In genomic region chr4:103264905-103265304, GRCh38 we compare ENCODE assay signal across 6 cellular contexts.
"Had no signal": no experiment of that assay in that cellular context is flagged by ENCODE, and none has a peak within 500 bp of the region (broad histone marks: within the 10 kb centered on the region; RNA-seq: fewer than 3 reads in every experiment).

No MANE protein-coding gene starts in this region.

- H3K9ac ChIP-seq: KMS-11 had no signal

- FAIRE-seq: HTR-8/SVneo had no signal

- H3K4me2 ChIP-seq: KMS-11 had no signal

- DNase-seq: IMR-90, KBM-7, KG1 had no signal

- H3K27ac ChIP-seq: HL-60, KMS-11 had no signal
